ENCODE assay signal across 17 cellular contexts in genomic region chr1:59670662-59671061, GRCh38.
DNase-seq lines count a peak whose midpoint lies in the region; ATAC-seq, FAIRE-seq and TF ChIP-seq lines count a peak whose summit lies in the region.
"Had no signal": no experiment of that assay in that cellular context is flagged by ENCODE, and none has a peak within 500 bp of the region (broad histone marks: within the 10 kb centered on the region; RNA-seq: fewer than 3 reads in every experiment).

No MANE protein-coding gene starts in this region.

- H4K20me1 ChIP-seq in H9 (ENCODE audit: control insufficient read depth, insufficient read depth, insufficient read length) = no peaks in the 10 kb centered on the region

- H3K36me3 Mint-ChIP-seq in H9 (ENCODE audit: insufficient read depth in 1 of 3, low read depth in 3 of 3) (peaks cover 1 to 8% (median 4%) of the 10 kb centered on the region in 3 experiments; a peak in 4 of 7 replicates), immature natural killer cell (peaks cover 7 to 20% (median 9%) of the 10 kb centered on the region in 3 donors)

- intact Hi-C loops in kidney (cut with DNase I) (no loop called here), sciatic nerve (cut with DNase I) (no loop called here)

- no peak overlapping the region for H3T11ph ChIP-seq in H9 (ENCODE audit: low read length)

- H3K9ac ChIP-seq in H9 (ENCODE audit: extremely low read depth, insufficient read length, low read length) (no peak overlapping the region), kidney (ENCODE audit: low read length in 2 of 2) (no peak overlapping the region), skeletal muscle satellite cell (ENCODE audit: low read depth, low read length) (peak overlapping the region; percentile 63)

- peak overlapping the region in 2 of 3 experiments; percentile 71 to 82; a peak in 2 of 7 replicates for H3K27ac Mint-ChIP-seq in H9
- no peak overlapping the region for H3K27ac Mint-ChIP-seq in immature natural killer cell
- H3K27ac Mint-ChIP-seq: activated CD4-positive, alpha-beta T cell treated with anti-CD3 and anti-CD28 coated beads, Interleukin-2, amount 10 ng/mL, durations not matched to agents 24 days and 14 days; stimulated activated naive CD8-positive, alpha-beta T cell treated with anti-CD3 and anti-CD28 coated beads, Interleukin-15, Interleukin-2, amounts not matched to agents 100 ng/mL and 50 ng/mL, for 24 hours had no signal

- H2AFZ ChIP-seq in H9 (ENCODE audit: low read length) = no peak overlapping the region

- peaks cover 0 to 3% of the 10 kb centered on the region in 2 experiments; a peak in 1 of 5 replicates for H3K9me3 Mint-ChIP-seq in H9
- no peaks in the 10 kb centered on the region for H3K9me3 Mint-ChIP-seq in immature natural killer cell
- H3K9me3 Mint-ChIP-seq: stimulated activated naive CD8-positive, alpha-beta T cell treated with anti-CD3 and anti-CD28 coated beads, Interleukin-15, Interleukin-2, amounts not matched to agents 100 ng/mL and 50 ng/mL, for 24 hours had no signal

- H3K9me3 ChIP-seq in H9 (ENCODE audit: control insufficient read depth, low read depth, low read length) (no peaks in the 10 kb centered on the region), kidney (ENCODE audit: control insufficient read depth in 1 of 2, low read length in 2 of 2) (no peaks in the 10 kb centered on the region), skeletal muscle satellite cell (replicated peaks; ENCODE audit: low read length) (peaks cover 7% of the 10 kb centered on the region)

- H3K56ac ChIP-seq in H9 (ENCODE audit: insufficient read length, low read depth, low read length) = no peak overlapping the region

- no peaks in the 10 kb centered on the region for H3K79me1 ChIP-seq in H9 (ENCODE audit: insufficient read depth, low read depth, low read length, poor library complexity, severe bottlenecking)

- no peak overlapping the region for H2AK5ac ChIP-seq in H9 (ENCODE audit: insufficient read length, low read length)

- no peak overlapping the region for H3K4me2 ChIP-seq in H9 (ENCODE audit: insufficient read depth, insufficient read length, low read length)
- no peak overlapping the region for H3K4me2 ChIP-seq in skeletal muscle satellite cell (ENCODE audit: low read length)

- H2BK5ac ChIP-seq in H9 (ENCODE audit: insufficient read length, low read length) = no peak overlapping the region

- H3K4me1 Mint-ChIP-seq in H9 (peaks cover 51 to 59% of the 10 kb centered on the region in 2 experiments), immature natural killer cell (no peaks in the 10 kb centered on the region)

- H2BK20ac ChIP-seq in H9 (ENCODE audit: low read depth, low read length, poor library complexity, severe bottlenecking) = no peak overlapping the region

- no peaks in the 10 kb centered on the region for H3K23me2 ChIP-seq in H9 (ENCODE audit: insufficient read length, low read depth, low read length, poor library complexity, severe bottlenecking)

- no peak overlapping the region for H3K4me3 Mint-ChIP-seq in H9
- no peak overlapping the region for H3K4me3 Mint-ChIP-seq in immature natural killer cell
- H3K4me3 Mint-ChIP-seq: activated CD4-positive, alpha-beta T cell treated with anti-CD3 and anti-CD28 coated beads, Interleukin-2, amount 10 ng/mL, durations not matched to agents 24 days and 14 days; stimulated activated naive CD8-positive, alpha-beta T cell treated with anti-CD3 and anti-CD28 coated beads, Interleukin-15, Interleukin-2, amounts not matched to agents 100 ng/mL and 50 ng/mL, for 24 hours had no signal

- H3K4ac ChIP-seq in H9 (ENCODE audit: low read depth, low read length) = no peak overlapping the region

- H3K27me3 ChIP-seq in H9 (ENCODE audit: insufficient read depth, low read length) (no peaks in the 10 kb centered on the region), skeletal muscle satellite cell (ENCODE audit: control insufficient read depth, insufficient read depth, low read length) (no peaks in the 10 kb centered on the region)

- no peak overlapping the region for H3K14ac ChIP-seq in H9 (ENCODE audit: insufficient read depth, low read length)

- H3K27ac ChIP-seq in H9 (ENCODE audit: insufficient read length, low read depth, low read length) (no peak overlapping the region), kidney (ENCODE audit: low read depth in 2 of 2, low read length in 2 of 2) (no peak overlapping the region)

- no peak for DNase-seq in H9
- DNase-seq in astrocyte of the hippocampus (ENCODE audit: low read depth, low spot score) = peak; percentile 49
- DNase-seq in kidney = peak; percentile 51
- no peak for DNase-seq in sciatic nerve (ENCODE audit: low spot score)
- DNase-seq in immature natural killer cell = no peak
- no peak for DNase-seq in NCI-H1694 treated with DMSO at 0.1 percent for 48 hours (lab: John Stamatoyannopoulos, UW)
- DNase-seq in GM19239 (ENCODE audit: insufficient read length, low spot score) = no peak
- DNase-seq: activated CD4-positive, alpha-beta T cell treated with anti-CD3 and anti-CD28 coated beads, Interleukin-2, amount 10 ng/mL, durations not matched to agents 24 days and 14 days; activated naive CD4-positive, alpha-beta T cell treated with Interleukin-2 at 50 U/mL for 16 hours; AML-193; Karpas-422; NCI-H1436 treated with DMSO at 0.1 percent for 48 hours; NCI-H446 treated with DMSO at 0.1 percent for 48 hours; T1000 had no signal

- TF ChIP-seq CTCF in H9 (conservative IDR thresholded peaks at IDR 0.05) (no peak), kidney (IDR thresholded peaks at IDR 0.05; ENCODE audit: borderline replicate concordance, extremely low read depth, insufficient read depth) (no peak)

- H3K23ac ChIP-seq in H9 (ENCODE audit: insufficient read length, low read depth, low read length) = no peak overlapping the region

- H3K4me3 ChIP-seq in kidney (ENCODE audit: low read length in 2 of 2) (no peak overlapping the region), skeletal muscle satellite cell (ENCODE audit: low read length) (no peak overlapping the region)
- H3K4me3 ChIP-seq: lung had no signal

- H4K5ac ChIP-seq in H9 (ENCODE audit: insufficient read length, low read depth, low read length) = no peak overlapping the region

- no peak for FAIRE-seq in kidney (lab: Jason Lieb, UNC)
- FAIRE-seq in GM19239 (lab: Jason Lieb, UNC) = no peak

- no peak overlapping the region for H3K18ac ChIP-seq in H9 (ENCODE audit: insufficient read length, low read depth, low read length)

- no peak overlapping the region for H2BK120ac ChIP-seq in H9 (ENCODE audit: low read depth, low read length, poor library complexity, severe bottlenecking)

- H3K4me1 ChIP-seq in H9 (ENCODE audit: insufficient read depth, low read length) (peaks cover 9% of the 10 kb centered on the region; the same call in 1 of the 2 replicates), kidney (ENCODE audit: control insufficient read depth in 1 of 2, insufficient read depth in 1 of 2, low read depth in 1 of 2, low read length in 2 of 2) (peaks cover 0 to 7% of the 10 kb centered on the region in 2 donors), skeletal muscle satellite cell (ENCODE audit: control insufficient read depth, insufficient read depth, low read length) (peaks cover 24% of the 10 kb centered on the region)

- no CpG with 5 or more reads among the region's 1 CpG for WGBS in H9 (ENCODE audit: extremely low coverage, insufficient read length, low lambda C conversion rate)

- no peak overlapping the region for H4K8ac ChIP-seq in H9 (replicated peaks; ENCODE audit: insufficient read length, low read depth, low read length)

- no peaks in the 10 kb centered on the region for H3K79me2 ChIP-seq in H9 (ENCODE audit: insufficient read depth, low read length)

- no peak for ATAC-seq in sciatic nerve

- H3K36me3 ChIP-seq in kidney (ENCODE audit: control insufficient read depth in 1 of 2, insufficient read depth in 2 of 2, low read length in 2 of 2) (peaks cover 0 to 3% of the 10 kb centered on the region in 2 donors), skeletal muscle satellite cell (ENCODE audit: insufficient read depth, low read length) (peaks cover 3% of the 10 kb centered on the region)

- no peak overlapping the region for H2BK12ac ChIP-seq in H9 (ENCODE audit: insufficient read length, low read depth, low read length)

- H3K27me3 Mint-ChIP-seq in H9 (ENCODE audit: low read depth) (no peaks in the 10 kb centered on the region), immature natural killer cell (ENCODE audit: low read depth in 3 of 3) (no peaks in the 10 kb centered on the region)
- H3K27me3 Mint-ChIP-seq: activated CD4-positive, alpha-beta T cell treated with anti-CD3 and anti-CD28 coated beads, Interleukin-2, amount 10 ng/mL, durations not matched to agents 24 days and 14 days; stimulated activated naive CD8-positive, alpha-beta T cell treated with anti-CD3 and anti-CD28 coated beads, Interleukin-15, Interleukin-2, amounts not matched to agents 100 ng/mL and 50 ng/mL, for 24 hours had no signal

- H2BK15ac ChIP-seq in H9 (ENCODE audit: low read depth, low read length) = no peak overlapping the region

- H4K91ac ChIP-seq in H9 (ENCODE audit: insufficient read length, low read depth, low read length) = no peak overlapping the region

Comparison
In these comparisons a context has a peak if more than half of its experiments do, and no peak if none do; other contexts are left out.
1. DNase-seq: peak in astrocyte of the hippocampus (single experiment) and kidney (single experiment); none in H9 (single experiment), sciatic nerve (single experiment), immature natural killer cell (0 of 3), NCI-H1694 treated with DMSO at 0.1 percent for 48 hours (single experiment) and GM19239 (single experiment).
2. H3K27ac Mint-ChIP-seq: peak in H9 (2 of 3); none in immature natural killer cell (0 of 6).